ENCODE assay signal across 11 cellular contexts in the genomic region with DNA sequence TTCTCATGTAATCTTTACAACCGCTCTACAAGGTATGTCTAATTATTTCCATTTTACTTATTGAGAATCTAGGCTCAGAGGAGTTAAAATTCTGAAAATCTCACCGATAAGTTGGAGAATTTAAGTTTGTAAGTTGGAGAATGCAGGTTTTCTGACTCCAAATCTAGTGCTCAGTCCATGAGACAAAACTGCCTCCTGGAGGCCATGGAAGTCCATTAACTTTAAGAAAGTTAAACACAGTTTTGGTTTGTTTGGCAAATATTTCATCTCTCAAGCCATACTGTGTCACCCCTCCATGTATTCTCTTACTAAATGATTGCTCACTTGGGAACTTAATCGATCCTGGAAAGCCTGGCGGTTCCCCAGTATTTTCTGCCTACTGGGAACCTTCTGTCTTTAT. TPM values are rescaled to one million over a fixed set of nuclear protein-coding genes. Genes with fewer than 3 reads are reported as not detected.
DNase-seq lines count a peak whose midpoint lies in the region; ATAC-seq and TF ChIP-seq lines count a peak whose summit lies in the region.
"Had no signal": no experiment of that assay in that cellular context is flagged by ENCODE, and none has a peak within 500 bp of the region (broad histone marks: within the 10 kb centered on the region; RNA-seq: fewer than 3 reads in every experiment).

No MANE protein-coding gene starts in this region.

- H3K27ac ChIP-seq in mesendoderm (ENCODE audit: low read depth, low read length) = no peak overlapping the region
- H3K27ac ChIP-seq: prostate gland had no signal

- H3K4me1 ChIP-seq in mesendoderm (ENCODE audit: control insufficient read depth, low read depth, low read length) = no peaks in the 10 kb centered on the region
- H3K4me1 ChIP-seq: prostate gland had no signal

- H3K79me1 ChIP-seq in mesendoderm (ENCODE audit: low read length) = no peaks in the 10 kb centered on the region

- H3K79me2 ChIP-seq in mesendoderm (ENCODE audit: control insufficient read depth, insufficient read depth, low read length) = no peaks in the 10 kb centered on the region

- H2AK5ac ChIP-seq in mesendoderm (ENCODE audit: low read length) = no peak overlapping the region

- H2BK5ac ChIP-seq in mesendoderm (ENCODE audit: low read length) = no peak overlapping the region

- H3K4me1 Mint-ChIP-seq in chondrocyte (ENCODE audit: low read depth) = peaks cover 25% of the 10 kb centered on the region

- H4K5ac ChIP-seq in mesendoderm (ENCODE audit: low read length) = no peak overlapping the region

- TF ChIP-seq CTCF in LNCAP (IDR thresholded peaks at IDR 0.05) = peak; percentile 47
- TF ChIP-seq CTCF in chondrocyte (IDR thresholded peaks at IDR 0.05) = peak; percentile 66

- H4K8ac ChIP-seq in mesendoderm (ENCODE audit: low read depth, low read length) = no peak overlapping the region

- no peak overlapping the region for H3K4ac ChIP-seq in mesendoderm (ENCODE audit: low read depth, low read length)

- H3K27me3 ChIP-seq in mesendoderm (ENCODE audit: insufficient read depth, low read length, poor library complexity) = no peaks in the 10 kb centered on the region

- WGBS in mesendoderm (ENCODE audit: extremely low coverage, insufficient coverage, low lambda C conversion rate) = no CpG with 5 or more reads among the region's 4 CpGs

- H3K4me3 Mint-ChIP-seq in chondrocyte (ENCODE audit: unreplicated experiment) = no peak overlapping the region

- no peak overlapping the region for H3K23ac ChIP-seq in mesendoderm (ENCODE audit: low read length)

- no peak overlapping the region for H3K27ac Mint-ChIP-seq in chondrocyte (ENCODE audit: unreplicated experiment)

- no peaks in the 10 kb centered on the region for H3K36me3 ChIP-seq in mesendoderm (ENCODE audit: control insufficient read depth, insufficient read depth, low read length)
- H3K36me3 ChIP-seq: prostate gland had no signal

- H3K27me3 Mint-ChIP-seq in chondrocyte (ENCODE audit: low read depth) = no peaks in the 10 kb centered on the region

- no peak overlapping the region for H3K18ac ChIP-seq in mesendoderm (ENCODE audit: low read length)

- H2BK15ac ChIP-seq in mesendoderm (replicated peaks; ENCODE audit: low read depth) = no peak overlapping the region

- DNase-seq in GM03348 (ENCODE audit: low spot score) (peak; percentile 57), chondrocyte (ENCODE audit: low spot score) (no peak), mesendoderm (peak; percentile 16), NCI-H1417 (lab: John Stamatoyannopoulos, UW) (no peak), NCI-H2227 (lab: John Stamatoyannopoulos, UW; ENCODE audit: unreplicated experiment) (no peak), left lobe of liver (ENCODE audit: low spot score) (no peak)
- DNase-seq in stimulated activated CD4-positive, alpha-beta T cell treated with anti-CD3 and anti-CD28 coated beads, Interleukin-15, amount 100 ng/mL, for 24 hours = no peak
- DNase-seq: effector memory CD4-positive, alpha-beta T cell; left colon had no signal

- no peak for ATAC-seq in left lobe of liver
- ATAC-seq: left colon had no signal

- H3K36me3 Mint-ChIP-seq in chondrocyte (ENCODE audit: low read depth) = no peaks in the 10 kb centered on the region

- H3K9ac ChIP-seq in mesendoderm (ENCODE audit: low read length) = no peak overlapping the region

- no peaks in the 10 kb centered on the region for H3K9me3 Mint-ChIP-seq in chondrocyte (ENCODE audit: low read depth)

- no peak overlapping the region for H3K56ac ChIP-seq in mesendoderm (ENCODE audit: low read length)

- no peak overlapping the region for H3K4me2 ChIP-seq in mesendoderm (ENCODE audit: low read length)

- H3K4me3 ChIP-seq in mesendoderm (ENCODE audit: low read length) = no peak overlapping the region
- H3K4me3 ChIP-seq: prostate gland had no signal

- no peak overlapping the region for H2BK120ac ChIP-seq in mesendoderm (ENCODE audit: low read depth, low read length)

RNA-seq across cellular contexts. Expression of gene INIP, which starts 52.6 kb away (rescaled TPM):
- 20.6 to 22.7 TPM (median 22.0 TPM) in 3 replicates for total RNA-seq in chondrocyte
- polyA plus RNA-seq in mesendoderm (2013, experiment 1 of 2) = 9.2 TPM
- 9.4 TPM for polyA plus RNA-seq in mesendoderm (2013, experiment 2 of 2)
- 7.3 TPM for total RNA-seq in left lobe of liver

Comparison
In these comparisons a context has a peak if more than half of its experiments do, and no peak if none do; other contexts are left out.
1. DNase-seq: peak in GM03348 (single experiment) and mesendoderm (single experiment); none in chondrocyte (single experiment), NCI-H1417 (0 of 3), stimulated activated CD4-positive, alpha-beta T cell treated with anti-CD3 and anti-CD28 coated beads, Interleukin-15, amount 100 ng/mL, for 24 hours (single experiment), NCI-H2227 (single experiment) and left lobe of liver (single experiment).